8 cellular contexts compared by ENCODE assay signal in the genomic region with DNA sequence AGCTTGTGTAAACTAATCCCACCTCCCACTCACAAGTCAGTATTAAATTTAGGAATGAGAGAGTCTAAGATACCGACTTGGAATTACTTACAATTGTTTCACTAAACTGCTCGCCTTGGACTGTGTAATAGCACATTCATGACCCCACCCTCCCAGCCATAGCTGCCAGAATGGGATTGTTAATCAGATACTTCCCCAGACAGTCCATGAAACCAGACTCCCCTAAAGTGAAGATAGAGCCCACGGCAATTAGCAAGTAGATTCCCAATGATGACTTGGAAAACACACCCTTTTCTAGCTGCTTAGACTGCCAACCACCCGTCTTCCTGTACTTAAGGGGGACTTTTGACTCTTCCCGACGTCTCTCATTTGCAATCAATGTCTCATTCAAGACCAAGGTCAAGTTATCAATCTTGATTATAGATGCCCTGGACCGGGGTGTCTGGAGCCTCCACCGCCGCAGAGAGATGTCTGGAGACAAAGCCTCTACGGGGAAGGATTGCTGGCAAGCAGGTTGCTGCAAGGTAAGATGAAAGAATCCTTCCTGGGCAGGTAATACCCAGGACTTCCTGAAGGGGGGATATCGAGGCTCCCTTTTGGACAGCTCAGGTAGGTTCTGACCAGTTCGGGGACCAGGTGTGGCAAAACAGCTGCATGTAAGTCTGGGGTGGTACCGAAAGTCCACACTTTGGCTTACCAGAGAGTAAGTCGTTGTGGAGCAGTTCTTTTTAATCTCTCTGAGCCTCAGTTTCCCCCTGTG. TPM values are rescaled to one million over a fixed set of nuclear protein-coding genes. Genes with fewer than 3 reads are reported as not detected.
DNase-seq lines count a peak whose midpoint lies in the region; ATAC-seq, FAIRE-seq and TF ChIP-seq lines count a peak whose summit lies in the region.

No MANE protein-coding gene starts in this region.

- H3K4me3 ChIP-seq in CD4-positive, CD25-positive, alpha-beta regulatory T cell (ENCODE audit: low read depth, low read length): no peak overlapping the region
- peak overlapping the region; percentile 45 for H3K4me3 ChIP-seq in GM23338
- no peak overlapping the region for H3K4me3 ChIP-seq in HepG2 (replicated peaks in 1 of 3; ENCODE audit: insufficient read depth in 1 of 3, low read depth in 2 of 3, low read length in 3 of 3)

- intact Hi-C loops in HepG2 (cut with micrococcal nuclease; ENCODE audit: unreplicated experiment): no loop called here

- peaks cover 17% of the 10 kb centered on the region for H3K27me3 ChIP-seq in CD4-positive, CD25-positive, alpha-beta regulatory T cell (ENCODE audit: control insufficient read depth, insufficient read depth, low read length)
- H3K27me3 ChIP-seq in GM23338 (ENCODE audit: insufficient read depth): peaks cover 17% of the 10 kb centered on the region
- peaks cover 1 to 25% of the 10 kb centered on the region in 2 experiments; a peak in 3 of 5 replicates for H3K27me3 ChIP-seq in HepG2 (ENCODE audit: control insufficient read depth in 1 of 2, insufficient read depth in 2 of 2, low read length in 2 of 2)

- no peaks in the 10 kb centered on the region for H3K36me3 Mint-ChIP-seq in CD4-positive, CD25-positive, alpha-beta regulatory T cell
- no peaks in the 10 kb centered on the region for H3K36me3 Mint-ChIP-seq in GM23338 (ENCODE audit: low read depth)
- no peaks in the 10 kb centered on the region for H3K36me3 Mint-ChIP-seq in activated naive CD8-positive, alpha-beta T cell treated with anti-CD3 and anti-CD28 coated beads for 36 hours

- peak overlapping the region; percentile 25; the same call in 1 of the 2 replicates for H2AFZ ChIP-seq in GM23338
- H2AFZ ChIP-seq in HepG2 (ENCODE audit: low read length): no peak overlapping the region

- H3K4me3 Mint-ChIP-seq in CD4-positive, CD25-positive, alpha-beta regulatory T cell: peak overlapping the region in 2 of 4 donors; percentile 1 to 63
- H3K4me3 Mint-ChIP-seq in GM23338: peak overlapping the region; percentile 52
- H3K4me3 Mint-ChIP-seq in activated naive CD8-positive, alpha-beta T cell treated with anti-CD3 and anti-CD28 coated beads for 36 hours: peak overlapping the region; percentile 37

- H3K4me1 Mint-ChIP-seq in CD4-positive, CD25-positive, alpha-beta regulatory T cell: peaks cover 0 to 26% (median 7%) of the 10 kb centered on the region in 4 donors
- peaks cover 15% of the 10 kb centered on the region for H3K4me1 Mint-ChIP-seq in GM23338
- peaks cover 24% of the 10 kb centered on the region for H3K4me1 Mint-ChIP-seq in activated naive CD8-positive, alpha-beta T cell treated with anti-CD3 and anti-CD28 coated beads for 36 hours

- CTCF ChIA-PET in HepG2 (lab: Yijun Ruan, JAX; ENCODE audit: low intra/inter-chr PET ratio, low total read pairs): no interaction called here

- TF ChIP-seq EP300 in HepG2 (IDR thresholded peaks at IDR 0.05; ENCODE audit: low read depth in 2 of 2, low read length in 2 of 2) (no peak), HepG2 (CRISPR knock-in tag; IDR thresholded peaks at IDR 0.05; ENCODE audit: borderline replicate concordance) (no peak)

- no TSS peak for BruUV-seq in HepG2 (replicated peaks; lab: Mats Ljungman, UMichigan)

- TF ChIP-seq RAD21 in HepG2 (CRISPR knock-in tag; IDR thresholded peaks at IDR 0.05): no peak

- peak; percentile 58 to 62 for TF ChIP-seq CTCF in GM23338 (conservative IDR thresholded peaks at IDR 0.05; ENCODE audit: low read depth in 2 of 2)
- TF ChIP-seq CTCF in HepG2 (CRISPR knock-in tag; IDR thresholded peaks at IDR 0.05): peak; percentile 26; the same call in 1 of the 2 replicates

- no peak overlapping the region for H3K9ac ChIP-seq in HepG2 (ENCODE audit: insufficient read depth, low read depth, low read length)

- peaks cover 6% of the 10 kb centered on the region for H3K4me1 ChIP-seq in CD4-positive, CD25-positive, alpha-beta regulatory T cell (ENCODE audit: control insufficient read depth, insufficient read depth, low read length, poor library complexity, severe bottlenecking)
- H3K4me1 ChIP-seq in GM23338 (ENCODE audit: insufficient read depth): peaks cover 15% of the 10 kb centered on the region
- peaks cover 19% of the 10 kb centered on the region for H3K4me1 ChIP-seq in HepG2 (ENCODE audit: insufficient read depth, low read length)

- no peak for TF ChIP-seq POLR2A in HepG2 (IDR thresholded peaks at IDR 0.05; ENCODE audit: insufficient read depth in 1 of 2, low read depth in 2 of 2, low read length in 2 of 2)

- no peaks in the 10 kb centered on the region for H3F3A ChIP-seq in GM23338 (replicated peaks; ENCODE audit: low read depth)

- H4K20me1 ChIP-seq in GM23338 (replicated peaks; ENCODE audit: insufficient read depth): no peaks in the 10 kb centered on the region
- H4K20me1 ChIP-seq in HepG2 (ENCODE audit: insufficient read depth, low read length): no peaks in the 10 kb centered on the region

- in situ Hi-C loops in HepG2 (cut with HindIII; ENCODE audit: extremely low pct_ligation_motif_present, low pct_unique_long_range_greater_than_20kb): no loop called here

- peaks cover 0 to 1% (median 0%) of the 10 kb centered on the region in 7 donors for H3K9me3 Mint-ChIP-seq in CD4-positive, CD25-positive, alpha-beta regulatory T cell
- H3K9me3 Mint-ChIP-seq in GM23338: no peaks in the 10 kb centered on the region; the same call in 1 of the 3 replicates
- H3K9me3 Mint-ChIP-seq in activated naive CD8-positive, alpha-beta T cell treated with anti-CD3 and anti-CD28 coated beads for 36 hours: no peaks in the 10 kb centered on the region

- no peaks in the 10 kb centered on the region for H3K79me2 ChIP-seq in GM23338 (replicated peaks; ENCODE audit: insufficient read depth)
- H3K79me2 ChIP-seq in HepG2 (ENCODE audit: insufficient read depth, low read length): no peaks in the 10 kb centered on the region

- peaks cover 55% of the 10 kb centered on the region for H3K27me3 Mint-ChIP-seq in CD4-positive, CD25-positive, alpha-beta regulatory T cell
- peaks cover 16% of the 10 kb centered on the region for H3K27me3 Mint-ChIP-seq in GM23338 (ENCODE audit: insufficient read depth, low read depth, poor library complexity)
- H3K27me3 Mint-ChIP-seq in activated naive CD8-positive, alpha-beta T cell treated with anti-CD3 and anti-CD28 coated beads for 36 hours: peaks cover 19% of the 10 kb centered on the region

- no peak for FAIRE-seq in HepG2 (lab: Jason Lieb, UNC)

- H3K9me2 ChIP-seq in GM23338 (ENCODE audit: insufficient read depth): no peaks in the 10 kb centered on the region

- no peak overlapping the region for H3K27ac ChIP-seq in CD4-positive, CD25-positive, alpha-beta regulatory T cell (ENCODE audit: insufficient read depth, low read length, poor library complexity, severe bottlenecking)
- H3K27ac ChIP-seq in GM23338 (ENCODE audit: low read depth): no peak overlapping the region
- H3K27ac ChIP-seq in HepG2 (ENCODE audit: extremely low read length, insufficient read depth, low read length): no peak overlapping the region

- POLR2A ChIA-PET in HepG2 (lab: Yijun Ruan, JAX): no interaction called here

- H3K9me3 ChIP-seq in CD4-positive, CD25-positive, alpha-beta regulatory T cell (ENCODE audit: control insufficient read depth in 2 of 2, low read length in 2 of 2): no peaks in the 10 kb centered on the region
- no peaks in the 10 kb centered on the region for H3K9me3 ChIP-seq in HepG2 (ENCODE audit: low read length)

- 17% methylated on average over 14 of the region's 14 CpGs for WGBS in HepG2 (ENCODE audit: low lambda C conversion rate)

- H3K27ac Mint-ChIP-seq in CD4-positive, CD25-positive, alpha-beta regulatory T cell: no peak overlapping the region
- H3K27ac Mint-ChIP-seq in GM23338: no peak overlapping the region
- H3K27ac Mint-ChIP-seq in activated naive CD8-positive, alpha-beta T cell treated with anti-CD3 and anti-CD28 coated beads for 36 hours: no peak overlapping the region

- H3K36me3 ChIP-seq in CD4-positive, CD25-positive, alpha-beta regulatory T cell (ENCODE audit: control insufficient read depth, insufficient read depth, low read length): no peaks in the 10 kb centered on the region
- H3K36me3 ChIP-seq in GM23338 (ENCODE audit: insufficient read depth) (no peaks in the 10 kb centered on the region), HepG2 (replicated peaks in 1 of 2; ENCODE audit: control insufficient read depth in 1 of 2, insufficient read depth in 2 of 2, low read length in 2 of 2) (no peaks in the 10 kb centered on the region)

- no peak for ATAC-seq in CD4-positive, CD25-positive, alpha-beta regulatory T cell (ENCODE audit: low read depth in 2 of 2)
- ATAC-seq in GM23338 (peak; percentile 96), HepG2 (peak; percentile 77), GM21576 (IDR thresholded peaks at IDR 0.05; ENCODE audit: unreplicated experiment) (no peak)

- peak in 2 of 3 donors; percentile 9 to 30 for DNase-seq in CD4-positive, CD25-positive, alpha-beta regulatory T cell
- DNase-seq in GM23338 (ENCODE audit: low spot score) (peak; percentile 86), HepG2 (ENCODE audit: low spot score) (no peak), COLO668 (lab: John Stamatoyannopoulos, UW; ENCODE audit: unreplicated experiment) (no peak)
- peak; percentile 14 for DNase-seq in activated naive CD8-positive, alpha-beta T cell treated with anti-CD3 and anti-CD28 coated beads for 36 hours
- DNase-seq in stimulated activated CD4-positive, alpha-beta T cell treated with anti-CD3 and anti-CD28 coated beads, Interleukin-4, amount 100 ng/mL, for 4 hours: no peak
- no peak for DNase-seq in activated CD4-positive, CD25-positive, alpha-beta regulatory T cell (lab: John Stamatoyannopoulos, UW)

- H3K4me2 ChIP-seq in GM23338 (peak overlapping the region; percentile 75), HepG2 (ENCODE audit: low read depth, low read length) (no peak overlapping the region)

RNA-seq across cellular contexts. Expression of gene CUX1, which starts 12.6 kb away (rescaled TPM):
- 45.1 TPM for total RNA-seq in CD4-positive, CD25-positive, alpha-beta regulatory T cell
- 1 to 10 TPM; 6.0 to 9.6 (median 7.6) TPM for polyA plus RNA-seq in CD4-positive, CD25-positive, alpha-beta regulatory T cell
- 41.4 and 64.0 TPM in 2 replicates for total RNA-seq in GM23338 (2014; rRNA removed; shearing (Covaris generic))
- polyA plus RNA-seq in GM23338 (2016; fragmentation: Nextera tagmentation; extraction: Ambion mirVana) (40.1 and 49.9 TPM in 2 replicates), HepG2 (2011; rRNA removed) (14.9 and 17.8 TPM in 2 replicates)
- total RNA-seq in activated naive CD8-positive, alpha-beta T cell treated with anti-CD3 and anti-CD28 coated beads for 36 hours: 10 to 100 TPM; 14.2 to 14.5 TPM
- 13.7 and 21.7 TPM in 2 replicates for total RNA-seq in HepG2 (2016; rRNA removed; fragmentation: Illumina TruSeq; extraction: Trizol)
- 11.4 and 13.0 TPM in 2 replicates for total RNA-seq in HepG2 (2016; cell fraction: cytosol; rRNA removed; fragmentation: Illumina TruSeq; extraction: Trizol; ENCODE audit: low read depth)
- 13.2 and 19.0 TPM in 2 replicates for total RNA-seq in HepG2 (2016; cell fraction: insoluble cytoplasmic fraction; rRNA removed; fragmentation: Illumina TruSeq; extraction: Trizol)
- 12.9 and 17.8 TPM in 2 replicates for total RNA-seq in HepG2 (2016; cell fraction: membrane; rRNA removed; fragmentation: Illumina TruSeq; extraction: Trizol)
- 34.3 and 34.4 TPM in 2 replicates for total RNA-seq in HepG2 (2016; cell fraction: nucleus; rRNA removed; fragmentation: Illumina TruSeq; extraction: Trizol)
- polyA plus RNA-seq in HepG2 (2011; cell fraction: cytosol; rRNA removed): 11.7 and 14.5 TPM in 2 replicates
- 19.5 and 20.4 TPM in 2 replicates for polyA plus RNA-seq in HepG2 (2011; cell fraction: nucleus; rRNA removed)
- polyA plus RNA-seq in HepG2 (2012): 17.6 and 19.7 TPM in 2 replicates
- polyA plus RNA-seq in HepG2 (2016; cell fraction: cytosol; fragmentation: Illumina TruSeq; extraction: Trizol; ENCODE audit: low read depth): 7.4 and 8.5 TPM in 2 replicates
- polyA plus RNA-seq in HepG2 (2016; cell fraction: insoluble cytoplasmic fraction; fragmentation: Illumina TruSeq; extraction: Trizol; ENCODE audit: low read depth): 16.3 and 20.7 TPM in 2 replicates
- 17.8 and 18.3 TPM in 2 replicates for polyA plus RNA-seq in HepG2 (2016; cell fraction: membrane; fragmentation: Illumina TruSeq; extraction: Trizol; ENCODE audit: low read depth)
- polyA plus RNA-seq in HepG2 (2016; cell fraction: nucleus; fragmentation: Illumina TruSeq; extraction: Trizol; ENCODE audit: insufficient read depth, low read depth): 20.0 and 22.4 TPM in 2 replicates
- 17.5 and 23.0 TPM in 2 replicates for polyA minus RNA-seq in HepG2 (2011; rRNA and poly(A)+ RNA removed; ENCODE audit: low replicate concordance)
- polyA minus RNA-seq in HepG2 (2011; cell fraction: cytosol; rRNA and poly(A)+ RNA removed): 9.6 and 10.6 TPM in 2 replicates
- 65.1 and 68.5 TPM in 2 replicates for polyA minus RNA-seq in HepG2 (2011; cell fraction: nucleus; rRNA and poly(A)+ RNA removed)

Comparison
In these comparisons a context has a peak if more than half of its experiments do, and no peak if none do; other contexts are left out.
1. ATAC-seq: peak in GM23338 (single experiment) and HepG2 (single experiment); none in CD4-positive, CD25-positive, alpha-beta regulatory T cell (0 of 2) and GM21576 (single experiment).
2. DNase-seq: peak in CD4-positive, CD25-positive, alpha-beta regulatory T cell (2 of 3), GM23338 (single experiment) and activated naive CD8-positive, alpha-beta T cell treated with anti-CD3 and anti-CD28 coated beads for 36 hours (single experiment); none in HepG2 (single experiment), COLO668 (single experiment), stimulated activated CD4-positive, alpha-beta T cell treated with anti-CD3 and anti-CD28 coated beads, Interleukin-4, amount 100 ng/mL, for 4 hours (0 of 2) and activated CD4-positive, CD25-positive, alpha-beta regulatory T cell (0 of 4).